ENCODE assay signal across 8 cellular contexts in the genomic region with DNA sequence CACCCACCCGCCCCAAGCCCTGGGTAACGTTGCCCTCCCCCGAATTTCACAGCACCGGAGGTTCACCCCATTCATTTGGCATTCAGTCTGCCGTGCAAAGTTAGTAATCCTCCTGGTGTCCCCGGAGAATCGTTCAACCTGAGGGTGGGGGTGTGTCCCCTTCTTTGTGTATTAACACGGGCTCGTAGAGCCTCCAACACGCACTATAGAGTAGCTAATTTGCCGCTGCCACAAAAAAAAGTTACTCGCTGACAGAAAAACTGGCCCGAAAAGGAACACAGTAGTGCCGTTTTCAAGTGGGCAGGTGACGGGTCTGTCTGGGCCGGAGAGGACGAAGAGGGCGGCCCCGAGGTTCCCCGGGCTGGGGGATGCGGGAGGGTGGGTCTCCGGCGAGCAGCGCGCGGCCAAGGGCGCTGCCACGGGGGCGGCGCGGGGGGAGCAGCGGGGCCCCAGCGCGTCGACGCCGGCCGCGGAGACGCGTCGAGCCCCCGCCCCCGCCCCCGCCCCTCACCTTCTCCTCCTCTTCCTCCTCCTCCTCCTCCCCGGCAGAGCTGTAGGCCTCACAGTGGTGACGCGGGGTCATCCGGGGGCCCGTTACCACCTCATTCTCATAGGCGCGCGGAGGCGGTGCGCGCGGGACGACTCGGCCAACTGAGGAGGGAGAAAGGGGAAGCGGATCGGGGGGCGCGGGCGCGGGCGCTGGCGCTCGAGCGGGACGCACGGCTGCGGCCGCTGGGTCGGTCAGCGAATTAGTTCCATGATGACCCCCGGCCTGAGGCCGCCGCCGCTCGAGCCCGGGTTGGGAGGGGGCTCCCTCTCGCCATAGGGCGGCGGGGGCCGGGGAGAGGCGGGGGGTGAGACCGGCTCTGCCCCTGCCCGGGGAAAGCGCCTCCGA. TPM values are rescaled to one million over a fixed set of nuclear protein-coding genes. Genes with fewer than 3 reads are reported as not detected.
A peak's percentile ranks its signal among the peaks of the same experiment; 100 is the strongest.
DNase-seq lines count a peak whose midpoint lies in the region; ATAC-seq and TF ChIP-seq lines count a peak whose summit lies in the region.

No MANE protein-coding gene starts in this region.

- no TSS peak for BruUV-seq in HCT116 (replicated peaks; lab: Mats Ljungman, UMichigan)

- TF ChIP-seq POLR2A in HCT116 (IDR thresholded peaks at IDR 0.05; ENCODE audit: borderline replicate concordance, extremely low read depth, insufficient read depth, insufficient read length): no peak
- no peak for TF ChIP-seq POLR2A in right lobe of liver (IDR thresholded peaks at IDR 0.05)

- intact Hi-C loops in HCT116 (cut with micrococcal nuclease) (loop anchor here (5.0 kb wide), 1 partner anchor 1477 kb away; a partner anchor contains a TSS), colonic mucosa (cut with DNase I) (loop anchor here (10.0 kb wide), 1 partner anchor 80 kb away; a partner anchor contains a TSS), right lobe of liver (cut with DNase I) (no loop called here)

- H3K27me3 ChIP-seq in HCT116 (ENCODE audit: insufficient read depth, low read length): no peaks in the 10 kb centered on the region
- no peaks in the 10 kb centered on the region for H3K27me3 ChIP-seq in colonic mucosa
- no peaks in the 10 kb centered on the region for H3K27me3 ChIP-seq in right lobe of liver

- peak overlapping the region; percentile 94 for H3K4me2 ChIP-seq in HCT116 (ENCODE audit: low read length)

- RAD21 ChIA-PET in HCT116 (lab: Charles Lee; ENCODE audit: low non-redundant PET in 1 of 2, low total read pairs in 2 of 2, uncharacterized antibody in 2 of 2, unreplicated experiment in 2 of 2): no interaction called here

- H3K27ac ChIP-seq in HCT116 (ENCODE audit: low read depth, low read length): peak overlapping the region; percentile 72
- peak overlapping the region; percentile 98 for H3K27ac ChIP-seq in colonic mucosa
- peak overlapping the region; percentile 97 to 98 (median 97) for H3K27ac ChIP-seq in right lobe of liver

- ATAC-seq in HCT116: peak; percentile 66
- peak; percentile 37 to 70 (median 52) for ATAC-seq in right lobe of liver

- DNase-seq in HCT116 (ENCODE audit: low read depth, low spot score) (no peak), NAMALWA (ENCODE audit: low spot score) (peak; percentile 89), colonic mucosa (peak; percentile 75), right lobe of liver (peak; percentile 74 to 86 (median 81)), middle frontal gyrus (ENCODE audit: extremely low spot score, low spot score) (no peak)
- DNase-seq in activated CD4-positive, alpha-beta T cell treated with anti-CD3 and anti-CD28 coated beads for 4 hours: peak; percentile 77 to 85
- peak; percentile 68 to 84 for DNase-seq in stimulated activated CD4-positive, alpha-beta T cell treated with anti-CD3 and anti-CD28 coated beads, Interleukin-4, amount 100 ng/mL, for 4 hours

- WGBS in right lobe of liver (ENCODE audit: insufficient coverage, low coverage, low lambda C conversion rate, missing lambda C conversion rate): 1% methylated on average over 25 of the region's 90 CpGs

- POLR2A ChIA-PET in HCT116 (lab: Charles Lee): interaction anchor here (1.1 kb wide), 1 partner anchor 22 kb away, joined by 4 read pairs; no protein-coding TSS in a partner anchor

- TF ChIP-seq CTCF in HCT116 (IDR thresholded peaks at IDR 0.05 in 2 of 3, conservative IDR thresholded peaks at IDR 0.05 in 1 of 3; ENCODE audit: borderline replicate concordance in 1 of 3, insufficient read depth in 1 of 3, low read depth in 2 of 3, low read length in 2 of 3) (no peak), colonic mucosa (IDR thresholded peaks at IDR 0.05) (no peak), right lobe of liver (IDR thresholded peaks at IDR 0.05) (no peak)

- CTCF ChIA-PET in HCT116 (lab: Charles Lee): no interaction called here

- H4K20me1 ChIP-seq in HCT116 (ENCODE audit: insufficient read depth): peaks cover 12% of the 10 kb centered on the region; the same call in 1 of the 2 replicates

- no peak for TF ChIP-seq RAD21 in HCT116 (IDR thresholded peaks at IDR 0.05; ENCODE audit: low read depth)

- peaks cover 14 to 21% of the 10 kb centered on the region in 2 experiments for H3K4me1 ChIP-seq in HCT116 (ENCODE audit: control insufficient read depth in 1 of 2, insufficient read depth in 2 of 2, low read length in 2 of 2)
- H3K4me1 ChIP-seq in colonic mucosa: peaks cover 16% of the 10 kb centered on the region
- H3K4me1 ChIP-seq in right lobe of liver: peaks cover 0 to 25% (median 3%) of the 10 kb centered on the region in 4 donors

- no peak overlapping the region for H2AFZ ChIP-seq in HCT116 (ENCODE audit: low read depth, low read length, poor library complexity, severe bottlenecking)

- H3K9me3 ChIP-seq in HCT116 (ENCODE audit: control insufficient read depth in 1 of 2, insufficient read depth in 1 of 2, low read depth in 1 of 2, low read length in 2 of 2): no peaks in the 10 kb centered on the region
- no peaks in the 10 kb centered on the region for H3K9me3 ChIP-seq in colonic mucosa
- H3K9me3 ChIP-seq in right lobe of liver: no peaks in the 10 kb centered on the region

- H3K36me3 ChIP-seq in HCT116 (ENCODE audit: control insufficient read depth in 1 of 2, insufficient read depth in 2 of 2, low read length in 2 of 2) (no peaks in the 10 kb centered on the region), colonic mucosa (no peaks in the 10 kb centered on the region), right lobe of liver (no peaks in the 10 kb centered on the region)

- no peaks in the 10 kb centered on the region for H3K9me2 ChIP-seq in HCT116 (ENCODE audit: insufficient read depth)

- H3K4me3 ChIP-seq in GM08714 (ENCODE audit: low read length) (peak overlapping the region; percentile 71), HCT116 (replicated peaks in 1 of 2; ENCODE audit: low read depth in 1 of 2, low read length in 2 of 2) (peak overlapping the region; percentile 78 to 80), colonic mucosa (peak overlapping the region; percentile 68), right lobe of liver (peak overlapping the region; percentile 62 to 66 (median 64))

- H3K9ac ChIP-seq in HCT116 (ENCODE audit: low read length): peak overlapping the region; percentile 70
- peak overlapping the region; percentile 96 to 98 for H3K9ac ChIP-seq in colonic mucosa (ENCODE audit: low read depth in 2 of 2, low read length in 2 of 2)

- peaks cover 49% of the 10 kb centered on the region for H3K79me2 ChIP-seq in HCT116 (ENCODE audit: insufficient read depth, low read length)

TF ChIP-seq in HCT116, 20 proteins besides CTCF, POLR2A, EP300 and RAD21:
- TF ChIP-seq JUND (IDR thresholded peaks at IDR 0.05) (no peak), EZH2 (IDR thresholded peaks at IDR 0.05) (no peak), YY1 (IDR thresholded peaks at IDR 0.05; ENCODE audit: extremely low read depth, insufficient replicate concordance, low read depth, low read length) (no peak), ZFX (IDR thresholded peaks at IDR 0.05) (peak; percentile 62), SIN3A (IDR thresholded peaks at IDR 0.05; ENCODE audit: low read depth) (peak; percentile 8; the same call in 1 of the 2 replicates), EZH2phosphoT487 (IDR thresholded peaks at IDR 0.05; ENCODE audit: borderline replicate concordance) (no peak), ZNF274 (IDR thresholded peaks at IDR 0.05; ENCODE audit: low read depth, low read length) (no peak), EGR1 (IDR thresholded peaks at IDR 0.05; ENCODE audit: low read depth) (no peak)
- TF ChIP-seq, protein P1, sequence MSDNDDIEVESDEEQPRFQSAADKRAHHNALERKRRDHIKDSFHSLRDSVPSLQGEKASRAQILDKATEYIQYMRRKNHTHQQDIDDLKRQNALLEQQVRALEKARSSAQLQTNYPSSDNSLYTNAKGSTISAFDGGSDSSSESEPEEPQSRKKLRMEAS (IDR thresholded peaks at IDR 0.05): 0 out of 2 replicates have a peak, but pooled peaks have one; percentile 8
- TF ChIP-seq, protein P2, sequence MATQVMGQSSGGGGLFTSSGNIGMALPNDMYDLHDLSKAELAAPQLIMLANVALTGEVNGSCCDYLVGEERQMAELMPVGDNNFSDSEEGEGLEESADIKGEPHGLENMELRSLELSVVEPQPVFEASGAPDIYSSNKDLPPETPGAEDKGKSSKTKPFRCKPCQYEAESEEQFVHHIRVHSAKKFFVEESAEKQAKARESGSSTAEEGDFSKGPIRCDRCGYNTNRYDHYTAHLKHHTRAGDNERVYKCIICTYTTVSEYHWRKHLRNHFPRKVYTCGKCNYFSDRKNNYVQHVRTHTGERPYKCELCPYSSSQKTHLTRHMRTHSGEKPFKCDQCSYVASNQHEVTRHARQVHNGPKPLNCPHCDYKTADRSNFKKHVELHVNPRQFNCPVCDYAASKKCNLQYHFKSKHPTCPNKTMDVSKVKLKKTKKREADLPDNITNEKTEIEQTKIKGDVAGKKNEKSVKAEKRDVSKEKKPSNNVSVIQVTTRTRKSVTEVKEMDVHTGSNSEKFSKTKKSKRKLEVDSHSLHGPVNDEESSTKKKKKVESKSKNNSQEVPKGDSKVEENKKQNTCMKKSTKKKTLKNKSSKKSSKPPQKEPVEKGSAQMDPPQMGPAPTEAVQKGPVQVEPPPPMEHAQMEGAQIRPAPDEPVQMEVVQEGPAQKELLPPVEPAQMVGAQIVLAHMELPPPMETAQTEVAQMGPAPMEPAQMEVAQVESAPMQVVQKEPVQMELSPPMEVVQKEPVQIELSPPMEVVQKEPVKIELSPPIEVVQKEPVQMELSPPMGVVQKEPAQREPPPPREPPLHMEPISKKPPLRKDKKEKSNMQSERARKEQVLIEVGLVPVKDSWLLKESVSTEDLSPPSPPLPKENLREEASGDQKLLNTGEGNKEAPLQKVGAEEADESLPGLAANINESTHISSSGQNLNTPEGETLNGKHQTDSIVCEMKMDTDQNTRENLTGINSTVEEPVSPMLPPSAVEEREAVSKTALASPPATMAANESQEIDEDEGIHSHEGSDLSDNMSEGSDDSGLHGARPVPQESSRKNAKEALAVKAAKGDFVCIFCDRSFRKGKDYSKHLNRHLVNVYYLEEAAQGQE (IDR thresholded peaks at IDR 0.05; ENCODE audit: low read depth): no peak

RNA-seq across cellular contexts. Expression of a gene that starts 0.6 kb away (rescaled TPM):
- total RNA-seq in HCT116 (2021; ENCODE audit: unreplicated experiment): 208 TPM
- polyA plus RNA-seq in HCT116 (2012): 200 and 234 TPM in 2 replicates
- total RNA-seq in colonic mucosa: 100 to 1,000 TPM; 159 to 260 TPM
- 10 to 100 TPM; 54.3 to 87.7 (median 68.6) TPM for total RNA-seq in right lobe of liver

Comparison
In these comparisons a context has a peak if more than half of its experiments do, and no peak if none do; other contexts are left out.
1. DNase-seq: peak in NAMALWA (single experiment), activated CD4-positive, alpha-beta T cell treated with anti-CD3 and anti-CD28 coated beads for 4 hours (2 of 2), colonic mucosa (single experiment), right lobe of liver (3 of 3) and stimulated activated CD4-positive, alpha-beta T cell treated with anti-CD3 and anti-CD28 coated beads, Interleukin-4, amount 100 ng/mL, for 4 hours (2 of 2); none in HCT116 (single experiment) and middle frontal gyrus (single experiment).
2. intact Hi-C loops: an anchor here in HCT116 (5.0 kb wide) and colonic mucosa (10.0 kb wide); none called in right lobe of liver.
3. Peak in every context shown above with its lines, with median percentiles within 50 percentile points of each other: H3K4me3 ChIP-seq and H3K27ac ChIP-seq.